ENCODE assay signal across 7 cellular contexts in genomic region chr15:101652098-101652782, GRCh38. TPM values are rescaled to one million over a fixed set of nuclear protein-coding genes. Genes with fewer than 3 reads are reported as not detected.
A peak's percentile ranks its signal among the peaks of the same experiment; 100 is the strongest.
DNase-seq lines count a peak whose midpoint lies in the region; ATAC-seq, FAIRE-seq and TF ChIP-seq lines count a peak whose summit lies in the region.

TM2D3 (minus strand) TSS chr15:101652381; CDS start chr15:101652361, 20 bp downstream.

- H3K4me3 ChIP-seq in astrocyte (ENCODE audit: insufficient read depth, low read depth, low read length) (peak within 1 kb of the TSS; percentile 99), hepatocyte (peak within 1 kb of the TSS; percentile 75), retinal pigment epithelial cell (ENCODE audit: low read length) (peak within 1 kb of the TSS; percentile 95)

- no peaks in the 10 kb centered on the region for H3K9me3 ChIP-seq in astrocyte (ENCODE audit: insufficient read depth, low read depth, low read length)
- H3K9me3 ChIP-seq in hepatocyte (ENCODE audit: low read depth): no peaks in the 10 kb centered on the region

- peak within 1 kb of the TSS; percentile 98 for H3K9ac ChIP-seq in astrocyte (ENCODE audit: low read length)

- peaks cover 32% of the 10 kb centered on the region for H3K4me1 Mint-ChIP-seq in T-helper 2 cell treated with Interferon-gamma antibody and Interleukin-4, amounts not matched to agents 5 μg/mL and 100 μg/mL, for 36 hours (ENCODE audit: low read depth)
- peaks cover 12% of the 10 kb centered on the region for H3K4me1 Mint-ChIP-seq in astrocyte (ENCODE audit: low read depth, unreplicated experiment)

- H3K36me3 ChIP-seq in astrocyte (ENCODE audit: insufficient read depth, low read length): peaks cover 14% of the 10 kb centered on the region
- H3K36me3 ChIP-seq in hepatocyte (replicated peaks; ENCODE audit: insufficient read depth, low read depth): no peaks in the 10 kb centered on the region

- H3K27ac Mint-ChIP-seq in T-helper 2 cell treated with Interferon-gamma antibody and Interleukin-4, amounts not matched to agents 5 μg/mL and 100 μg/mL, for 36 hours: peak within 1 kb of the TSS; percentile 92
- peak within 1 kb of the TSS; percentile 62 for H3K27ac Mint-ChIP-seq in astrocyte (ENCODE audit: unreplicated experiment)

- H3K27ac ChIP-seq in astrocyte (ENCODE audit: low read depth, low read length): peak within 1 kb of the TSS; percentile 94
- H3K27ac ChIP-seq in hepatocyte: peak within 1 kb of the TSS; percentile 96

- H3K9me3 Mint-ChIP-seq in T-helper 2 cell treated with Interferon-gamma antibody and Interleukin-4, amounts not matched to agents 5 μg/mL and 100 μg/mL, for 36 hours: no peaks in the 10 kb centered on the region
- H3K9me3 Mint-ChIP-seq in astrocyte (ENCODE audit: unreplicated experiment): no peaks in the 10 kb centered on the region

- DNase-seq in NCI-H1930 (lab: John Stamatoyannopoulos, UW) (peak; percentile 76 to 88), astrocyte (ENCODE audit: low read depth) (peak; percentile 75), hepatocyte (ENCODE audit: low spot score) (peak; percentile 97), retinal pigment epithelial cell (ENCODE audit: low read depth) (peak; percentile 51)
- peak; percentile 95 for DNase-seq in T-helper 2 cell treated with Interferon-gamma antibody and Interleukin-4, amounts not matched to agents 5 μg/mL and 100 μg/mL, for 36 hours (ENCODE audit: low spot score)

- H3K36me3 Mint-ChIP-seq in T-helper 2 cell treated with Interferon-gamma antibody and Interleukin-4, amounts not matched to agents 5 μg/mL and 100 μg/mL, for 36 hours (ENCODE audit: low read depth): peaks cover 23% of the 10 kb centered on the region
- no peaks in the 10 kb centered on the region for H3K36me3 Mint-ChIP-seq in astrocyte (ENCODE audit: low read depth, unreplicated experiment)

- no peaks in the 10 kb centered on the region for H3K27me3 Mint-ChIP-seq in T-helper 2 cell treated with Interferon-gamma antibody and Interleukin-4, amounts not matched to agents 5 μg/mL and 100 μg/mL, for 36 hours (ENCODE audit: low read depth)
- H3K27me3 Mint-ChIP-seq in astrocyte (ENCODE audit: low read depth, unreplicated experiment): no peaks in the 10 kb centered on the region

- peaks cover 10% of the 10 kb centered on the region for H3K4me1 ChIP-seq in astrocyte (ENCODE audit: insufficient read depth, low read length)
- H3K4me1 ChIP-seq in hepatocyte (ENCODE audit: insufficient read depth): peaks cover 17% of the 10 kb centered on the region

- 1% methylated on average over 74 of the region's 75 CpGs for WGBS in hepatocyte (ENCODE audit: low lambda C conversion rate, missing lambda C conversion rate)

- peak within 1 kb of the TSS; percentile 90 for H3K4me3 Mint-ChIP-seq in T-helper 2 cell treated with Interferon-gamma antibody and Interleukin-4, amounts not matched to agents 5 μg/mL and 100 μg/mL, for 36 hours
- H3K4me3 Mint-ChIP-seq in astrocyte (ENCODE audit: unreplicated experiment): peak within 1 kb of the TSS; percentile 93

- H2AFZ ChIP-seq in astrocyte (ENCODE audit: low read depth, low read length) (peak within 1 kb of the TSS; percentile 97), hepatocyte (peak within 1 kb of the TSS; percentile 61)

- ATAC-seq in GM18502 (IDR thresholded peaks at IDR 0.05; ENCODE audit: poor library complexity, unreplicated experiment) (peak; percentile 89), HG02943 (IDR thresholded peaks at IDR 0.05; ENCODE audit: low read depth, unreplicated experiment) (peak; percentile 92)

- FAIRE-seq in astrocyte (lab: Jason Lieb, UNC): no peak

- H3K27me3 ChIP-seq in astrocyte (ENCODE audit: insufficient read depth, low read length): no peaks in the 10 kb centered on the region
- H3K27me3 ChIP-seq in hepatocyte: no peaks in the 10 kb centered on the region

- TF ChIP-seq CTCF in astrocyte (IDR thresholded peaks at IDR 0.05; ENCODE audit: insufficient read depth, low read depth, low read length): peak; percentile 34
- peak; percentile 80 for TF ChIP-seq CTCF in hepatocyte (IDR thresholded peaks at IDR 0.05; ENCODE audit: poor library complexity)
- TF ChIP-seq CTCF in retinal pigment epithelial cell (conservative IDR thresholded peaks at IDR 0.05; ENCODE audit: low read depth, low read length): peak; percentile 69

- H4K20me1 ChIP-seq in astrocyte (ENCODE audit: insufficient read depth, low read length) (peaks cover 25% of the 10 kb centered on the region), hepatocyte (ENCODE audit: insufficient read depth, poor library complexity, severe bottlenecking) (no peaks in the 10 kb centered on the region)

- peaks cover 49% of the 10 kb centered on the region for H3K79me2 ChIP-seq in astrocyte (ENCODE audit: insufficient read depth, low read length)
- H3K79me2 ChIP-seq in hepatocyte: peaks cover 48% of the 10 kb centered on the region

- no peaks in the 10 kb centered on the region for H3K9me2 ChIP-seq in hepatocyte (replicated peaks; ENCODE audit: insufficient read depth)

- H3K4me2 ChIP-seq in astrocyte (ENCODE audit: low read length): peak within 1 kb of the TSS; percentile 93
- H3K4me2 ChIP-seq in hepatocyte: peak within 1 kb of the TSS; percentile 95

RNA-seq across cellular contexts. Expression of gene TM2D3, which starts in this region (rescaled TPM):
- 28.1 and 31.8 TPM in 2 replicates for total RNA-seq in astrocyte
- total RNA-seq in hepatocyte: 41.9 and 46.6 TPM in 2 replicates
- 49.6 and 55.7 TPM in 2 replicates for polyA plus RNA-seq in hepatocyte

Comparison
In these comparisons a context has a peak if more than half of its experiments do, and no peak if none do; other contexts are left out.
1. Peak in every context shown above with its lines: DNase-seq, ATAC-seq, H3K4me3 ChIP-seq and H3K27ac ChIP-seq.